Comparison of ENCODE assay signal across 7 cellular contexts in genomic region chr20:3046677-3047462, GRCh38. TPM values are rescaled to one million over a fixed set of nuclear protein-coding genes. Genes with fewer than 3 reads are reported as not detected.
DNase-seq lines count a peak whose midpoint lies in the region; ATAC-seq and FAIRE-seq lines count a peak whose summit lies in the region.

No MANE protein-coding gene starts in this region.

- peaks cover 36% of the 10 kb centered on the region for H3K4me1 Mint-ChIP-seq in activated CD8-positive, alpha-beta T cell treated with anti-CD3 and anti-CD28 coated beads, Interleukin-2, amount 10 ng/mL, durations not matched to agents 7 days and 5 days (ENCODE audit: low read depth)

- no peak for FAIRE-seq in GM19239 (lab: Jason Lieb, UNC)

- peaks cover 25% of the 10 kb centered on the region for H3K36me3 Mint-ChIP-seq in activated CD8-positive, alpha-beta T cell treated with anti-CD3 and anti-CD28 coated beads, Interleukin-2, amount 10 ng/mL, durations not matched to agents 7 days and 5 days (ENCODE audit: low read depth)

- POLR2A ChIA-PET in activated CD8-positive, alpha-beta T cell treated with anti-CD3 and anti-CD28 coated beads, Interleukin-2, amount 10 ng/mL, durations not matched to agents 7 days and 5 days (lab: Charles Lee) = no interaction called here

- peak overlapping the region; percentile 17 for H3K27ac Mint-ChIP-seq in activated CD8-positive, alpha-beta T cell treated with anti-CD3 and anti-CD28 coated beads, Interleukin-2, amount 10 ng/mL, durations not matched to agents 7 days and 5 days

- H3K9me3 Mint-ChIP-seq in activated CD8-positive, alpha-beta T cell treated with anti-CD3 and anti-CD28 coated beads, Interleukin-2, amount 10 ng/mL, durations not matched to agents 7 days and 5 days (ENCODE audit: insufficient read depth) = no peaks in the 10 kb centered on the region

- H3K27me3 Mint-ChIP-seq in activated CD8-positive, alpha-beta T cell treated with anti-CD3 and anti-CD28 coated beads, Interleukin-2, amount 10 ng/mL, durations not matched to agents 7 days and 5 days (ENCODE audit: low read depth) = no peaks in the 10 kb centered on the region

- DNase-seq in NCI-H1105 treated with DMSO at 0.1 percent for 48 hours (lab: John Stamatoyannopoulos, UW) (peak; percentile 88), head of caudate nucleus (peak; percentile 29 to 83 (median 53)), skeletal muscle cell (ENCODE audit: low read depth) (no peak), GM19239 (ENCODE audit: insufficient read length, low spot score) (no peak), NCI-H1930 (lab: John Stamatoyannopoulos, UW) (no peak)
- DNase-seq in activated CD8-positive, alpha-beta T cell treated with anti-CD3 and anti-CD28 coated beads, Interleukin-2, amount 10 ng/mL, durations not matched to agents 7 days and 5 days = peak; percentile 25

- peak; percentile 0 for ATAC-seq in GM19324 (IDR thresholded peaks at IDR 0.05; ENCODE audit: low FRiP score, unreplicated experiment)
- no peak for ATAC-seq in activated CD8-positive, alpha-beta T cell treated with anti-CD3 and anti-CD28 coated beads, Interleukin-2, amount 10 ng/mL, durations not matched to agents 7 days and 5 days

- CTCF ChIA-PET in activated CD8-positive, alpha-beta T cell treated with anti-CD3 and anti-CD28 coated beads, Interleukin-2, amount 10 ng/mL, durations not matched to agents 7 days and 5 days (lab: Charles Lee) = no interaction called here

- intact Hi-C loops in head of caudate nucleus (cut with DNase I) = loop anchor here (5.0 to 10.0 kb wide), 2 partner anchors 175 to 268 kb away; partner anchors contain the start of gene PTPRA

- H3K4me3 ChIP-seq in skeletal muscle cell (ENCODE audit: low read depth, low read length) = peak overlapping the region; percentile 82

- H3K4me3 Mint-ChIP-seq in activated CD8-positive, alpha-beta T cell treated with anti-CD3 and anti-CD28 coated beads, Interleukin-2, amount 10 ng/mL, durations not matched to agents 7 days and 5 days = peak overlapping the region; percentile 76

RNA-seq across cellular contexts. Expression of gene MRPS26, which starts 1.0 kb away (rescaled TPM):
- 10 to 100 TPM; 37.4 to 38.9 TPM for total RNA-seq in activated CD8-positive, alpha-beta T cell treated with anti-CD3 and anti-CD28 coated beads, Interleukin-2, amount 10 ng/mL, durations not matched to agents 7 days and 5 days

RNA-seq across cellular contexts. Expression of gene GNRH2, which starts 3.4 kb away (rescaled TPM):
- 1 to 10 TPM; 1.5 to 1.7 TPM for total RNA-seq in activated CD8-positive, alpha-beta T cell treated with anti-CD3 and anti-CD28 coated beads, Interleukin-2, amount 10 ng/mL, durations not matched to agents 7 days and 5 days

RNA-seq across cellular contexts. Expression of gene OXT, which starts 24.6 kb away (rescaled TPM):
- not detected for total RNA-seq in activated CD8-positive, alpha-beta T cell treated with anti-CD3 and anti-CD28 coated beads, Interleukin-2, amount 10 ng/mL, durations not matched to agents 7 days and 5 days

RNA-seq across cellular contexts. Expression of gene AVP, which starts 37.7 kb away (rescaled TPM):
- not detected for total RNA-seq in activated CD8-positive, alpha-beta T cell treated with anti-CD3 and anti-CD28 coated beads, Interleukin-2, amount 10 ng/mL, durations not matched to agents 7 days and 5 days

Comparison
In these comparisons a context has a peak if more than half of its experiments do, and no peak if none do; other contexts are left out.
1. DNase-seq: peak in NCI-H1105 treated with DMSO at 0.1 percent for 48 hours (single experiment), activated CD8-positive, alpha-beta T cell treated with anti-CD3 and anti-CD28 coated beads, Interleukin-2, amount 10 ng/mL, durations not matched to agents 7 days and 5 days (single experiment) and head of caudate nucleus (42 of 42); none in skeletal muscle cell (single experiment), GM19239 (single experiment) and NCI-H1930 (0 of 2).